ENCODE assay signal across 13 cellular contexts in genomic region chr20:17634666-17635319, GRCh38. TPM values are rescaled to one million over a fixed set of nuclear protein-coding genes. Genes with fewer than 3 reads are reported as not detected.
DNase-seq lines count a peak whose midpoint lies in the region; FAIRE-seq and TF ChIP-seq lines count a peak whose summit lies in the region.
"Had no signal": no experiment of that assay in that cellular context is flagged by ENCODE, and none has a peak within 500 bp of the region (broad histone marks: within the 10 kb centered on the region; RNA-seq: fewer than 3 reads in every experiment).

No MANE protein-coding gene starts in this region.

- no peaks in the 10 kb centered on the region for H3K9me3 ChIP-seq in suprapubic skin
- H3K9me3 ChIP-seq in small intestine (ENCODE audit: control insufficient read depth, low read depth): no peaks in the 10 kb centered on the region

- WGBS in suprapubic skin: 77% methylated on average over 7 of the region's 13 CpGs
- 61 to 83% (median 75%) methylated on average over 13 of the region's 13 CpGs for WGBS in small intestine, 3 donors

- TF ChIP-seq EP300 in suprapubic skin (IDR thresholded peaks at IDR 0.05): no peak

- H3K4me3 ChIP-seq in fibroblast of pulmonary artery (replicated peaks; ENCODE audit: low read depth, low read length) (no peak overlapping the region), suprapubic skin (no peak overlapping the region), small intestine (ENCODE audit: low read depth in 1 of 2, low read length in 2 of 2) (no peak overlapping the region)

- no peak for FAIRE-seq in small intestine (lab: Jason Lieb, UNC)
- FAIRE-seq: colon had no signal

- no peak for TF ChIP-seq CTCF in fibroblast of pulmonary artery (IDR thresholded peaks at IDR 0.05; ENCODE audit: low read length, missing control alignments)
- TF ChIP-seq CTCF in suprapubic skin (IDR thresholded peaks at IDR 0.05): no peak

- peak overlapping the region; percentile 7 for H3K27ac ChIP-seq in suprapubic skin
- peak overlapping the region in 1 of 2 donors; percentile 35 for H3K27ac ChIP-seq in small intestine (ENCODE audit: low read depth in 1 of 2, low read length in 1 of 2)
- H3K27ac ChIP-seq: C4-2B, foreskin keratinocyte had no signal

- peaks cover 83% of the 10 kb centered on the region for H3K36me3 ChIP-seq in suprapubic skin
- peaks cover 25 to 37% of the 10 kb centered on the region in 2 donors for H3K36me3 ChIP-seq in small intestine (ENCODE audit: control insufficient read depth in 2 of 2, insufficient read depth in 2 of 2, low read length in 2 of 2)

- H3K4me1 ChIP-seq in suprapubic skin (peaks cover 29% of the 10 kb centered on the region), small intestine (ENCODE audit: control insufficient read depth in 2 of 2, insufficient read depth in 1 of 2, low read depth in 1 of 2, low read length in 1 of 2) (no peaks in the 10 kb centered on the region)
- H3K4me1 ChIP-seq: foreskin keratinocyte had no signal

- TF ChIP-seq POLR2A in suprapubic skin (IDR thresholded peaks at IDR 0.05): no peak

- H3K27me3 ChIP-seq in suprapubic skin (no peaks in the 10 kb centered on the region), small intestine (ENCODE audit: control insufficient read depth in 2 of 2, insufficient read depth in 2 of 2, low read length in 2 of 2) (no peaks in the 10 kb centered on the region)
- H3K27me3 ChIP-seq: foreskin keratinocyte had no signal

- DNase-seq in MV-4-11 (lab: John Stamatoyannopoulos, UW) (peak; percentile 83), fibroblast of pulmonary artery (ENCODE audit: low read depth) (peak; percentile 39), mucosa of gallbladder (ENCODE audit: low spot score) (peak; percentile 64), suprapubic skin (ENCODE audit: low spot score in 2 of 2) (no peak), retina (no peak), NCI-H2171 (lab: John Stamatoyannopoulos, UW) (no peak), small intestine (no peak), SHP77 treated with DMSO at 0.1 percent for 48 hours (lab: John Stamatoyannopoulos, UW) (no peak)
- DNase-seq: activated naive CD4-positive, alpha-beta T cell treated with Interleukin-2 at 50 U/mL for 16 hours; foreskin keratinocyte; NCI-H187 treated with DMSO at 0.1 percent for 48 hours had no signal

RNA-seq across cellular contexts. Expression of gene RRBP1, which starts 47.2 kb away (rescaled TPM):
- total RNA-seq in mucosa of gallbladder: 355 TPM
- 10 to 100 TPM; 37.5 to 52.3 (median 41.3) TPM for total RNA-seq in suprapubic skin
- polyA plus RNA-seq in small intestine: 100 to 1,000 TPM in 1 of 3 donors, 10 to 100 TPM in 2; 45.2 to 164 (median 59.7) TPM

Comparison
In these comparisons a context has a peak if more than half of its experiments do, and no peak if none do; other contexts are left out.
1. DNase-seq: peak in MV-4-11 (single experiment), fibroblast of pulmonary artery (single experiment) and mucosa of gallbladder (single experiment); none in suprapubic skin (0 of 2), retina (single experiment), NCI-H2171 (single experiment), small intestine (single experiment) and SHP77 treated with DMSO at 0.1 percent for 48 hours (single experiment).